Comparison of ENCODE assay signal across 20 cellular contexts in the genomic region with DNA sequence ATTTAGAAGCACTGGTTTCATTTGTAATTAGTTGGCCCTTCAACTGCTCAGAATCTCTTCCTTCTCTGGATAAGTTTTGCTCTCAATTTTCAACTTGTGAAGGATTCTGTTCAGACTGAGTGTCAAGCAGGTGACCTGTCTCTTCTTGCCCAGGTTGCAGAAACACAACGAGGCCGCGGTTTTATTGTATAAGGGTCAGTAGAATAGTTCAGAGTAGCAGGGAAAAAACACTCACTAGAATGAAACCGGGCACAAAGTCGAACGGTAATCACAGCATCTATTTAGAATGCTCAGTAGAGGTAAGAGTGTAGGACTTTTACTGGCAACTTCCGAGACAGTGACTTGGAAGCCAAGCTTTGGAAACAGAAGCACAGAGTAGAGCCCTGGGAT.
"Had no signal": no experiment of that assay in that cellular context is flagged by ENCODE, and none has a peak within 500 bp of the region (broad histone marks: within the 10 kb centered on the region; RNA-seq: fewer than 3 reads in every experiment).

No MANE protein-coding gene starts in this region.

- H3K4me3 ChIP-seq: SK-N-MC had no signal

- H3K27ac Mint-ChIP-seq: activated CD4-positive, alpha-beta memory T cell treated with anti-CD3 and anti-CD28 coated beads for 36 hours; activated CD4-positive, alpha-beta T cell treated with anti-CD3 and anti-CD28 coated beads, Interleukin-2, amount 10 ng/mL, durations not matched to agents 7 days and 5 days; activated naive CD4-positive, alpha-beta T cell treated with anti-CD3 and anti-CD28 coated beads, Interleukin-2, amount 10 ng/mL, durations not matched to agents 7 days and 5 days; activated naive CD8-positive, alpha-beta T cell treated with anti-CD3 and anti-CD28 coated beads for 36 hours; activated T-cell treated with anti-CD3 and anti-CD28 coated beads, Interleukin-2, amount 50 U/mL, for 72 hours; activated T-helper 2 cell treated with anti-CD3 and anti-CD28 coated beads, Interferon-gamma antibody, Interleukin-2, Interleukin-4, amounts not matched to agents 10 μg/mL and 5 μg/mL and 100 μg/mL, durations not matched to agents 14 hours and 24 hours and 36 hours; T-cell had no signal

- H3K4me3 Mint-ChIP-seq: activated CD4-positive, alpha-beta memory T cell treated with anti-CD3 and anti-CD28 coated beads for 36 hours; activated CD4-positive, alpha-beta T cell treated with anti-CD3 and anti-CD28 coated beads, Interleukin-2, amount 10 ng/mL, durations not matched to agents 7 days and 5 days; activated naive CD4-positive, alpha-beta T cell treated with anti-CD3 and anti-CD28 coated beads, Interleukin-2, amount 10 ng/mL, durations not matched to agents 7 days and 5 days; activated naive CD8-positive, alpha-beta T cell treated with anti-CD3 and anti-CD28 coated beads for 36 hours; activated T-cell treated with anti-CD3 and anti-CD28 coated beads, Interleukin-2, amount 50 U/mL, for 72 hours; T-cell had no signal

- H3K27ac ChIP-seq: brain microvascular endothelial cell, SK-N-MC, VCaP had no signal

- H3K27me3 ChIP-seq: brain microvascular endothelial cell had no signal

- H3K4me1 Mint-ChIP-seq: activated naive CD4-positive, alpha-beta T cell treated with anti-CD3 and anti-CD28 coated beads, Interleukin-2, amount 10 ng/mL, durations not matched to agents 7 days and 5 days; T-cell had no signal

- H3K9me3 Mint-ChIP-seq: activated CD4-positive, alpha-beta memory T cell treated with anti-CD3 and anti-CD28 coated beads for 36 hours; activated CD4-positive, alpha-beta T cell treated with anti-CD3 and anti-CD28 coated beads, Interleukin-2, amount 10 ng/mL, durations not matched to agents 7 days and 5 days; activated naive CD4-positive, alpha-beta T cell treated with anti-CD3 and anti-CD28 coated beads, Interleukin-2, amount 10 ng/mL, durations not matched to agents 7 days and 5 days; activated T-cell treated with anti-CD3 and anti-CD28 coated beads, Interleukin-2, amount 50 U/mL, for 72 hours; activated T-helper 2 cell treated with anti-CD3 and anti-CD28 coated beads, Interferon-gamma antibody, Interleukin-2, Interleukin-4, amounts not matched to agents 10 μg/mL and 5 μg/mL and 100 μg/mL, durations not matched to agents 14 hours and 24 hours and 36 hours; T-cell had no signal

- ATAC-seq: activated T-cell treated with anti-CD3 and anti-CD28 coated beads, Interleukin-2, amount 50 U/mL, for 72 hours; T-cell had no signal

- DNase-seq: activated CD4-positive, alpha-beta memory T cell treated with anti-CD3 and anti-CD28 coated beads for 36 hours; activated CD4-positive, CD25-positive, alpha-beta regulatory T cell; activated gamma-delta T cell treated with Interleukin-2 at 50 U/mL for 16 hours; activated naive CD4-positive, alpha-beta T cell treated with anti-CD3 and anti-CD28 coated beads, Interleukin-2, amount 10 ng/mL, durations not matched to agents 7 days and 5 days; activated naive CD8-positive, alpha-beta T cell treated with anti-CD3 and anti-CD28 coated beads for 36 hours; activated T-cell treated with anti-CD3 and anti-CD28 coated beads, Interleukin-2, amount 50 U/mL, for 72 hours; brain microvascular endothelial cell; Karpas-422; MM.1S; NCI-H1105; NCI-H1436; NCI-H1694 treated with DMSO at 0.1 percent for 48 hours; NCI-H2029 treated with DMSO at 0.1 percent for 48 hours; NCI-H524; T-cell; T-helper 2 cell had no signal

- H3K27me3 Mint-ChIP-seq: activated naive CD8-positive, alpha-beta T cell treated with anti-CD3 and anti-CD28 coated beads for 36 hours had no signal

- H3K36me3 ChIP-seq: brain microvascular endothelial cell had no signal

- H3K36me3 Mint-ChIP-seq: activated CD4-positive, alpha-beta memory T cell treated with anti-CD3 and anti-CD28 coated beads for 36 hours; activated naive CD4-positive, alpha-beta T cell treated with anti-CD3 and anti-CD28 coated beads, Interleukin-2, amount 10 ng/mL, durations not matched to agents 7 days and 5 days; activated naive CD8-positive, alpha-beta T cell treated with anti-CD3 and anti-CD28 coated beads for 36 hours; T-cell had no signal
